Comparison of ENCODE assay signal across 1 cellular context in the genomic region with DNA sequence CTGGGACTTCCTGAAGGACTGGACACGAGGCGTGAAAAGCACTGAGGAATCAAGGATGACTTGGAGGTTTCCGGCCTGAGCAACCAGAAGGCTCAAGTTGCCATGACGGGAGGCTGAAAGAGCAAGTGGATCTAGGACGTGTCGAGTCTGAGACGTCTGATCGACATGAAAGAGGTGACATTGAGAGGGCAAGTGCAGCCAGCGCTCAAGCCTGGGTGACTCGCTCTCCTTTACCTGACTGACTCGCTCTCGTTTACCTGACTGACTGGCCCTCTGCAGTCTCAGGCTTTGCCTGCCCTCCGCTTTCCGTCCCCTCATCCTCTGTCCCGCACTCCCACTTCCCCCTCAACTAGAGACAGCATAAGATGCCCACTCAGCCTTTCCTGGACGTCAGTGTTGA.
TF ChIP-seq lines count a peak whose summit lies in the region.

No MANE protein-coding gene starts in this region.

TF ChIP-seq in H1, 55 proteins besides CTCF, POLR2A, EP300 and RAD21:
- TF ChIP-seq SIX5 (IDR thresholded peaks at IDR 0.05; ENCODE audit: low read depth, low read length) (no peak), CEBPB (IDR thresholded peaks at IDR 0.05; ENCODE audit: low read depth, low read length) (no peak), BACH1 (IDR thresholded peaks at IDR 0.05; ENCODE audit: low read length) (no peak), KDM5A (IDR thresholded peaks at IDR 0.05; ENCODE audit: low read length) (no peak), PHF8 (conservative IDR thresholded peaks at IDR 0.05; ENCODE audit: low read depth, low read length) (no peak), JUN (IDR thresholded peaks at IDR 0.05; ENCODE audit: low read depth, low read length) (no peak), KDM4A (IDR thresholded peaks at IDR 0.05; ENCODE audit: low read depth, low read length, severe bottlenecking) (no peak), RXRA (IDR thresholded peaks at IDR 0.05; ENCODE audit: insufficient read depth, low read depth, low read length) (no peak), POLR2AphosphoS5 (IDR thresholded peaks at IDR 0.05; ENCODE audit: low read depth, low read length) (no peak), NANOG (IDR thresholded peaks at IDR 0.05; ENCODE audit: insufficient read depth, low read depth, low read length, poor library complexity, severe bottlenecking) (no peak), SP2 (IDR thresholded peaks at IDR 0.05; ENCODE audit: low read length) (no peak), RNF2 (IDR thresholded peaks at IDR 0.05; ENCODE audit: borderline replicate concordance, low read depth, low read length, missing control alignments, poor library complexity, severe bottlenecking) (no peak), CBX5 (IDR thresholded peaks at IDR 0.05; ENCODE audit: low read depth, low read length) (no peak), SIN3A (conservative IDR thresholded peaks at IDR 0.05 in 1 of 2, IDR thresholded peaks at IDR 0.05 in 1 of 2; ENCODE audit: low read depth in 1 of 2, low read length in 2 of 2) (no peak), SAP30 (IDR thresholded peaks at IDR 0.05; ENCODE audit: insufficient read depth, insufficient replicate concordance, low read length) (no peak), CTBP2 (IDR thresholded peaks at IDR 0.05; ENCODE audit: borderline replicate concordance, insufficient read depth, insufficient read length, low read length) (no peak), TBP (IDR thresholded peaks at IDR 0.05; ENCODE audit: low read depth, low read length) (no peak)
- TF ChIP-seq, protein P1, sequence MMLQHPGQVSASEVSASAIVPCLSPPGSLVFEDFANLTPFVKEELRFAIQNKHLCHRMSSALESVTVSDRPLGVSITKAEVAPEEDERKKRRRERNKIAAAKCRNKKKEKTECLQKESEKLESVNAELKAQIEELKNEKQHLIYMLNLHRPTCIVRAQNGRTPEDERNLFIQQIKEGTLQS (IDR thresholded peaks at IDR 0.05; ENCODE audit: insufficient read depth, low read depth, low read length): no peak
